Comparison of ENCODE assay signal across 9 cellular contexts in genomic region chr1:225466848-225467192, GRCh38. TPM values are rescaled to one million over a fixed set of nuclear protein-coding genes. Genes with fewer than 3 reads are reported as not detected.
DNase-seq lines count a peak whose midpoint lies in the region; ATAC-seq and TF ChIP-seq lines count a peak whose summit lies in the region.
"Had no signal": no experiment of that assay in that cellular context is flagged by ENCODE, and none has a peak within 500 bp of the region (broad histone marks: within the 10 kb centered on the region; RNA-seq: fewer than 3 reads in every experiment).

No MANE protein-coding gene starts in this region.

- H3K9me3 ChIP-seq in SU-DHL-6 (ENCODE audit: insufficient read depth, low read length) (no peaks in the 10 kb centered on the region), subcutaneous abdominal adipose tissue (ENCODE audit: control insufficient read depth in 5 of 5, low read length in 5 of 5) (no peaks in the 10 kb centered on the region)

- DNase-seq in activated T-cell treated with anti-CD3 and anti-CD28 coated beads, Interleukin-2, amount 50 U/mL, for 4 hours: no peak
- DNase-seq in activated T-cell treated with anti-CD3 and anti-CD28 coated beads for 4 hours: no peak
- DNase-seq in immature natural killer cell: no peak
- DNase-seq in lower leg skin (ENCODE audit: low spot score in 2 of 2): no peak
- no peak for DNase-seq in NCI-H510A treated with DMSO at 0.1 percent for 48 hours (lab: John Stamatoyannopoulos, UW)

- H4K20me1 ChIP-seq in SU-DHL-6 (ENCODE audit: low read depth, low read length): no peaks in the 10 kb centered on the region

- H3K4me1 Mint-ChIP-seq in activated T-cell treated with anti-CD3 and anti-CD28 coated beads, Interleukin-2, amount 50 U/mL, for 4 hours (ENCODE audit: low read depth): peaks cover 49% of the 10 kb centered on the region
- peaks cover 77 to 78% of the 10 kb centered on the region in 2 donors for H3K4me1 Mint-ChIP-seq in immature natural killer cell

- H3K27ac Mint-ChIP-seq in immature natural killer cell: peak overlapping the region; percentile 95 to 99 (median 98)
- H3K27ac Mint-ChIP-seq: GM23338 had no signal

- H3K27me3 ChIP-seq in SU-DHL-6 (ENCODE audit: low read length): no peaks in the 10 kb centered on the region
- H3K27me3 ChIP-seq in subcutaneous abdominal adipose tissue (ENCODE audit: control insufficient read depth in 5 of 5, insufficient read depth in 4 of 5, low read length in 5 of 5): peaks cover 0 to 17% (median 3%) of the 10 kb centered on the region in 5 donors

- no peaks in the 10 kb centered on the region for H3K9me2 ChIP-seq in SU-DHL-6 (replicated peaks; ENCODE audit: insufficient read depth, low read length)

- H3K27me3 Mint-ChIP-seq in activated T-cell treated with anti-CD3 and anti-CD28 coated beads, Interleukin-2, amount 50 U/mL, for 4 hours (ENCODE audit: low read depth): no peaks in the 10 kb centered on the region
- peaks cover 3 to 21% (median 13%) of the 10 kb centered on the region in 3 donors for H3K27me3 Mint-ChIP-seq in immature natural killer cell (ENCODE audit: low read depth in 3 of 3)

- TF ChIP-seq POLR2A in lower leg skin (IDR thresholded peaks at IDR 0.05): no peak

- H3K4me3 Mint-ChIP-seq in activated T-cell treated with anti-CD3 and anti-CD28 coated beads, Interleukin-2, amount 50 U/mL, for 4 hours: peak overlapping the region; percentile 90
- peak overlapping the region; percentile 86 to 93 (median 92) for H3K4me3 Mint-ChIP-seq in immature natural killer cell
- H3K4me3 Mint-ChIP-seq: GM23338 had no signal

- H3F3A ChIP-seq in SU-DHL-6 (ENCODE audit: insufficient read depth): no peaks in the 10 kb centered on the region; the same call in 1 of the 2 replicates

- H3K36me3 Mint-ChIP-seq in activated T-cell treated with anti-CD3 and anti-CD28 coated beads, Interleukin-2, amount 50 U/mL, for 4 hours (ENCODE audit: insufficient read depth): no peaks in the 10 kb centered on the region
- H3K36me3 Mint-ChIP-seq in immature natural killer cell: no peaks in the 10 kb centered on the region

- H3K27ac ChIP-seq in SU-DHL-6 (ENCODE audit: low read depth, low read length) (peak overlapping the region; percentile 76), subcutaneous abdominal adipose tissue (ENCODE audit: low read depth, low read length) (peak overlapping the region; percentile 70)

- no peak for ATAC-seq in activated T-cell treated with anti-CD3 and anti-CD28 coated beads, Interleukin-2, amount 50 U/mL, for 4 hours
- ATAC-seq in GM18858 (IDR thresholded peaks at IDR 0.05; ENCODE audit: unreplicated experiment): no peak
- ATAC-seq: GM23338 had no signal

- H3K9me3 Mint-ChIP-seq in activated T-cell treated with anti-CD3 and anti-CD28 coated beads, Interleukin-2, amount 50 U/mL, for 4 hours: no peaks in the 10 kb centered on the region
- H3K9me3 Mint-ChIP-seq in immature natural killer cell: no peaks in the 10 kb centered on the region
- H3K9me3 Mint-ChIP-seq: GM23338 had no signal

- intact Hi-C loops in lower leg skin (cut with DNase I; ENCODE audit: low total_unique reads): loop anchor here (5.0 kb wide), 1 partner anchor 1625 kb away; no protein-coding TSS in a partner anchor

- WGBS in lower leg skin, 2 donors: 90 to 91% methylated on average over 4 of the region's 4 CpGs

- H3K4me1 ChIP-seq in subcutaneous abdominal adipose tissue (ENCODE audit: control insufficient read depth in 5 of 5, insufficient read depth in 5 of 5, low read length in 5 of 5): peaks cover 0 to 51% (median 18%) of the 10 kb centered on the region in 5 donors

- H3K9ac ChIP-seq in SU-DHL-6 (ENCODE audit: low read length) (peak overlapping the region; percentile 72), subcutaneous abdominal adipose tissue (ENCODE audit: low read length in 5 of 5) (peak overlapping the region in 1 of 5 donors; percentile 66)

- peak overlapping the region; percentile 75 for H2AFZ ChIP-seq in SU-DHL-6 (ENCODE audit: low read depth, low read length, severe bottlenecking)
- H2AFZ ChIP-seq: GM23338 had no signal

- H3K79me2 ChIP-seq in SU-DHL-6 (ENCODE audit: insufficient read depth, low read length): no peaks in the 10 kb centered on the region

- peak overlapping the region; percentile 64 for H3K4me2 ChIP-seq in SU-DHL-6 (ENCODE audit: low read depth, low read length, poor library complexity, severe bottlenecking)
- H3K4me2 ChIP-seq: GM23338 had no signal

- H3K4me3 ChIP-seq in SU-DHL-6 (ENCODE audit: insufficient read depth, low read length, poor library complexity, severe bottlenecking) (peak overlapping the region; percentile 58), subcutaneous abdominal adipose tissue (ENCODE audit: low read depth in 1 of 5, low read length in 5 of 5) (peak overlapping the region in 3 of 5 donors; percentile 62 to 65 (median 63)), lower leg skin (ENCODE audit: low read depth, poor library complexity, severe bottlenecking) (no peak overlapping the region)
- H3K4me3 ChIP-seq: GM23338 had no signal

- TF ChIP-seq CTCF in SU-DHL-6 (IDR thresholded peaks at IDR 0.05; ENCODE audit: insufficient read depth, low read length, poor library complexity, severe bottlenecking) (no peak), lower leg skin (IDR thresholded peaks at IDR 0.05) (no peak)

- H3K36me3 ChIP-seq in SU-DHL-6 (ENCODE audit: low read length) (no peaks in the 10 kb centered on the region), subcutaneous abdominal adipose tissue (ENCODE audit: control insufficient read depth in 5 of 5, insufficient read depth in 5 of 5, low read length in 5 of 5) (no peaks in the 10 kb centered on the region)

RNA-seq across cellular contexts. Expression of gene LBR, which starts 39.0 kb away (rescaled TPM):
- total RNA-seq in activated T-cell treated with anti-CD3 and anti-CD28 coated beads, Interleukin-2, amount 50 U/mL, for 4 hours: 10 to 100 TPM; 71.0 to 89.9 (median 78.9) TPM
- polyA plus RNA-seq in immature natural killer cell: 100 to 1,000 TPM in 2 of 3 donors, 10 to 100 TPM in 1; 100.0 to 136 (median 117) TPM
- total RNA-seq in lower leg skin: 10 to 100 TPM; 16.4 to 47.7 (median 22.5) TPM
